ENCODE assay signal across 1 cellular context in the genomic region with DNA sequence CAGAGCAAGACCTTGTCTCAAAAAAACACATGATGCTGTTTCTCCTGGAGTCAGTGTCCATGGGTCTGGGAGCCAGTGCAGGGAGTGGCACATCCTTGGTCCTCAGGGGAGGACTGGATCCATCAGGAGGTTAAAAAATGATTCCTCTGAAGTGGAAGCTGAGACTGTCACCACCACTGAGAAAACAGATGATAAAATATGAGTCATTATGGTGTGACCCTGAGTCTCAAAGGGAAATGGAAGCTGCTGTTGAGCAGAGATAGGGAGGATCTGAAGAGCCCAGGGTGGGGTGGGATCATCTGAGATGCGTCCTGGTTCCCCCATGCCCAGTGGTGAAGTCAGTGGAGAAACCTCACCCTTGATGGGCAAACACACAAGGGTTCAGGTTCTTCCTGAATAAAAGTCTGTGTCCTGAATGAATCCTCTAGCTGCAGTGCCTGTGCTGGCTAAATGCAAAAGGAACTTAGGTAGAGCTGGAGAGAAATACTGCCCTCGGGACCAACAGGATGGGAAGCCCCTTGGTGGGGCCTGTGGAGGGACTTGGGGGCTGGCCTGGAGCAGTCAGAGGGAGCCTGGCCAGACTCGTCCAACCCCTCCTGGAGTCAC.
A peak's percentile ranks its signal among the peaks of the same experiment; 100 is the strongest.
TF ChIP-seq lines count a peak whose summit lies in the region.

No MANE protein-coding gene starts in this region.

TF ChIP-seq in K562, 482 proteins besides CTCF, POLR2A, EP300 and RAD21 (continued from another document and continues in another):
- TF ChIP-seq, protein P1, sequence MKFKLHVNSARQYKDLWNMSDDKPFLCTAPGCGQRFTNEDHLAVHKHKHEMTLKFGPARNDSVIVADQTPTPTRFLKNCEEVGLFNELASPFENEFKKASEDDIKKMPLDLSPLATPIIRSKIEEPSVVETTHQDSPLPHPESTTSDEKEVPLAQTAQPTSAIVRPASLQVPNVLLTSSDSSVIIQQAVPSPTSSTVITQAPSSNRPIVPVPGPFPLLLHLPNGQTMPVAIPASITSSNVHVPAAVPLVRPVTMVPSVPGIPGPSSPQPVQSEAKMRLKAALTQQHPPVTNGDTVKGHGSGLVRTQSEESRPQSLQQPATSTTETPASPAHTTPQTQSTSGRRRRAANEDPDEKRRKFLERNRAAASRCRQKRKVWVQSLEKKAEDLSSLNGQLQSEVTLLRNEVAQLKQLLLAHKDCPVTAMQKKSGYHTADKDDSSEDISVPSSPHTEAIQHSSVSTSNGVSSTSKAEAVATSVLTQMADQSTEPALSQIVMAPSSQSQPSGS (CRISPR knock-in tag; IDR thresholded peaks at IDR 0.05): no peak
- TF ChIP-seq CCAR2 (IDR thresholded peaks at IDR 0.05; ENCODE audit: low read depth, low read length) (no peak), RCOR1 (IDR thresholded peaks at IDR 0.05; ENCODE audit: borderline replicate concordance in 1 of 2, low read depth in 2 of 2, low read length in 2 of 2) (peak; percentile 79 to 95), PHF21A (IDR thresholded peaks at IDR 0.05; ENCODE audit: borderline replicate concordance, low read depth) (no peak), ZNF668 (CRISPR knock-in tag; IDR thresholded peaks at IDR 0.05) (no peak), RBM14 (IDR thresholded peaks at IDR 0.05; ENCODE audit: borderline replicate concordance, insufficient read depth, low read depth, low read length) (no peak), HDGF (IDR thresholded peaks at IDR 0.05) (0 out of 2 replicates have a peak, but pooled peaks have one; percentile 24), JUNB (CRISPR knock-in tag; conservative IDR thresholded peaks at IDR 0.05) (peak; percentile 81; the same call in 1 of the 2 replicates), YY1 (IDR thresholded peaks at IDR 0.05; ENCODE audit: borderline replicate concordance in 1 of 3, control insufficient read depth in 1 of 3, extremely low read depth in 1 of 3, insufficient read depth in 3 of 3, insufficient read length in 1 of 3, insufficient replicate concordance in 2 of 3, low read depth in 1 of 3, low read length in 2 of 3) (peak in 1 of 3 experiments; percentile 51), TAF15 (IDR thresholded peaks at IDR 0.05; ENCODE audit: low read depth, low read length) (no peak), SLC30A9 (CRISPR knock-in tag; IDR thresholded peaks at IDR 0.05) (no peak), ZNF586 (CRISPR knock-in tag; conservative IDR thresholded peaks at IDR 0.05) (no peak), ARID1B (IDR thresholded peaks at IDR 0.05) (peak; percentile 99), ZNF274 (IDR thresholded peaks at IDR 0.05; ENCODE audit: borderline replicate concordance, low read depth, low read length) (no peak), SMARCE1 (IDR thresholded peaks at IDR 0.05) (peak; percentile 100), SMARCB1 (IDR thresholded peaks at IDR 0.05; ENCODE audit: insufficient read length, low read depth) (peak; percentile 51), ZNF253 (CRISPR knock-in tag; conservative IDR thresholded peaks at IDR 0.05) (no peak), NFE2 (IDR thresholded peaks at IDR 0.05; ENCODE audit: low read depth) (peak; percentile 74), ELF2 (CRISPR knock-in tag; IDR thresholded peaks at IDR 0.05) (no peak), SRSF7 (optimal IDR thresholded peaks at IDR 0.05; ENCODE audit: low read depth, low read length) (no peak), SNIP1 (IDR thresholded peaks at IDR 0.05; ENCODE audit: low read depth) (no peak), ZNF184 (CRISPR knock-in tag; IDR thresholded peaks at IDR 0.05) (no peak), RBM22 (IDR thresholded peaks at IDR 0.05; ENCODE audit: low read depth, low read length, poor library complexity, severe bottlenecking) (no peak), ZNF644 (tag; IDR thresholded peaks at IDR 0.05; ENCODE audit: low read depth) (no peak)
- TF ChIP-seq, protein P2, sequence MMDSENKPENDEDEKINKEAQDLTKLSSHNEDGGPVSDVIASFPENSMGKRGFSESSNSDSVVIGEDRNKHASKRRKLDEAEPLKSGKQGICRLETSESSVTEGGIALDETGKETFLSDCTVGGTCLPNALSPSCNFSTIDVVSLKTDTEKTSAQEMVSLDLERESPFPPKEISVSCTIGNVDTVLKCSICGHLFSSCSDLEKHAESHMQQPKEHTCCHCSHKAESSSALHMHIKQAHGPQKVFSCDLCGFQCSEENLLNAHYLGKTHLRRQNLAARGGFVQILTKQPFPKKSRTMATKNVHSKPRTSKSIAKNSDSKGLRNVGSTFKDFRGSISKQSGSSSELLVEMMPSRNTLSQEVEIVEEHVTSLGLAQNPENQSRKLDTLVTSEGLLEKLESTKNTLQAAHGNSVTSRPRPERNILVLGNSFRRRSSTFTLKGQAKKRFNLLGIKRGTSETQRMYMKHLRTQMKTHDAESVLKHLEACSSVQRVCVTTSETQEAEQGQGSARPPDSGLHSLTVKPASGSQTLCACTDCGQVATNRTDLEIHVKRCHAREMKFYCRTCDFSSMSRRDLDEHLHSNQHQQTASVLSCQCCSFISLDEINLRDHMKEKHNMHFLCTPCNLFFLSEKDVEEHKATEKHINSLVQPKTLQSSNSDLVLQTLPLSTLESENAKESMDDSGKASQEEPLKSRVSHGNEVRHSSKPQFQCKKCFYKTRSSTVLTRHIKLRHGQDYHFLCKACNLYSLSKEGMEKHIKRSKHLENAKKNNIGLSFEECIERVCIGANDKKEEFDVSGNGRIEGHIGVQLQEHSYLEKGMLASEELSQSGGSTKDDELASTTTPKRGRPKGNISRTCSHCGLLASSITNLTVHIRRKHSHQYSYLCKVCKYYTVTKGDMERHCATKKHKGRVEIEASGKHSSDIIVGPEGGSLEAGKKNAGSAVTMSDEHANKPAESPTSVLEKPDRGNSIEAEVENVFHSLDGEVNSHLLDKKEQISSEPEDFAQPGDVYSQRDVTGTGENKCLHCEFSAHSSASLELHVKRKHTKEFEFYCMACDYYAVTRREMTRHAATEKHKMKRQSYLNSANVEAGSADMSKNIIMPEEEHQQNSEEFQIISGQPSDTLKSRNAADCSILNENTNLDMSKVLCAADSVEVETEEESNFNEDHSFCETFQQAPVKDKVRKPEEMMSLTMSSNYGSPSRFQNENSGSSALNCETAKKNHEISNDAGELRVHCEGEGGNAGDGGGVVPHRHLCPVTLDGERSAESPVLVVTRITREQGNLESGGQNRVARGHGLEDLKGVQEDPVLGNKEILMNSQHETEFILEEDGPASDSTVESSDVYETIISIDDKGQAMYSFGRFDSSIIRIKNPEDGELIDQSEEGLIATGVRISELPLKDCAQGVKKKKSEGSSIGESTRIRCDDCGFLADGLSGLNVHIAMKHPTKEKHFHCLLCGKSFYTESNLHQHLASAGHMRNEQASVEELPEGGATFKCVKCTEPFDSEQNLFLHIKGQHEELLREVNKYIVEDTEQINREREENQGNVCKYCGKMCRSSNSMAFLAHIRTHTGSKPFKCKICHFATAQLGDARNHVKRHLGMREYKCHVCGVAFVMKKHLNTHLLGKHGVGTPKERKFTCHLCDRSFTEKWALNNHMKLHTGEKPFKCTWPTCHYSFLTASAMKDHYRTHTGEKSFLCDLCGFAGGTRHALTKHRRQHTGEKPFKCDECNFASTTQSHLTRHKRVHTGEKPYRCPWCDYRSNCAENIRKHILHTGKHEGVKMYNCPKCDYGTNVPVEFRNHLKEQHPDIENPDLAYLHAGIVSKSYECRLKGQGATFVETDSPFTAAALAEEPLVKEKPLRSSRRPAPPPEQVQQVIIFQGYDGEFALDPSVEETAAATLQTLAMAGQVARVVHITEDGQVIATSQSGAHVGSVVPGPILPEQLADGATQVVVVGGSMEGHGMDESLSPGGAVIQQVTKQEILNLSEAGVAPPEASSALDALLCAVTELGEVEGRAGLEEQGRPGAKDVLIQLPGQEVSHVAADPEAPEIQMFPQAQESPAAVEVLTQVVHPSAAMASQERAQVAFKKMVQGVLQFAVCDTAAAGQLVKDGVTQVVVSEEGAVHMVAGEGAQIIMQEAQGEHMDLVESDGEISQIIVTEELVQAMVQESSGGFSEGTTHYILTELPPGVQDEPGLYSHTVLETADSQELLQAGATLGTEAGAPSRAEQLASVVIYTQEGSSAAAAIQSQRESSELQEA (IDR thresholded peaks at IDR 0.05; ENCODE audit: low read depth): no peak
- TF ChIP-seq, protein P3, sequence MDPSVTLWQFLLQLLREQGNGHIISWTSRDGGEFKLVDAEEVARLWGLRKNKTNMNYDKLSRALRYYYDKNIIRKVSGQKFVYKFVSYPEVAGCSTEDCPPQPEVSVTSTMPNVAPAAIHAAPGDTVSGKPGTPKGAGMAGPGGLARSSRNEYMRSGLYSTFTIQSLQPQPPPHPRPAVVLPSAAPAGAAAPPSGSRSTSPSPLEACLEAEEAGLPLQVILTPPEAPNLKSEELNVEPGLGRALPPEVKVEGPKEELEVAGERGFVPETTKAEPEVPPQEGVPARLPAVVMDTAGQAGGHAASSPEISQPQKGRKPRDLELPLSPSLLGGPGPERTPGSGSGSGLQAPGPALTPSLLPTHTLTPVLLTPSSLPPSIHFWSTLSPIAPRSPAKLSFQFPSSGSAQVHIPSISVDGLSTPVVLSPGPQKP (CRISPR knock-in tag; IDR thresholded peaks at IDR 0.05): no peak
- TF ChIP-seq, protein P4, sequence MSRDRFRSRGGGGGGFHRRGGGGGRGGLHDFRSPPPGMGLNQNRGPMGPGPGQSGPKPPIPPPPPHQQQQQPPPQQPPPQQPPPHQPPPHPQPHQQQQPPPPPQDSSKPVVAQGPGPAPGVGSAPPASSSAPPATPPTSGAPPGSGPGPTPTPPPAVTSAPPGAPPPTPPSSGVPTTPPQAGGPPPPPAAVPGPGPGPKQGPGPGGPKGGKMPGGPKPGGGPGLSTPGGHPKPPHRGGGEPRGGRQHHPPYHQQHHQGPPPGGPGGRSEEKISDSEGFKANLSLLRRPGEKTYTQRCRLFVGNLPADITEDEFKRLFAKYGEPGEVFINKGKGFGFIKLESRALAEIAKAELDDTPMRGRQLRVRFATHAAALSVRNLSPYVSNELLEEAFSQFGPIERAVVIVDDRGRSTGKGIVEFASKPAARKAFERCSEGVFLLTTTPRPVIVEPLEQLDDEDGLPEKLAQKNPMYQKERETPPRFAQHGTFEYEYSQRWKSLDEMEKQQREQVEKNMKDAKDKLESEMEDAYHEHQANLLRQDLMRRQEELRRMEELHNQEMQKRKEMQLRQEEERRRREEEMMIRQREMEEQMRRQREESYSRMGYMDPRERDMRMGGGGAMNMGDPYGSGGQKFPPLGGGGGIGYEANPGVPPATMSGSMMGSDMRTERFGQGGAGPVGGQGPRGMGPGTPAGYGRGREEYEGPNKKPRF (IDR thresholded peaks at IDR 0.05; ENCODE audit: low read depth, low read length): no peak
- TF ChIP-seq, protein P5, sequence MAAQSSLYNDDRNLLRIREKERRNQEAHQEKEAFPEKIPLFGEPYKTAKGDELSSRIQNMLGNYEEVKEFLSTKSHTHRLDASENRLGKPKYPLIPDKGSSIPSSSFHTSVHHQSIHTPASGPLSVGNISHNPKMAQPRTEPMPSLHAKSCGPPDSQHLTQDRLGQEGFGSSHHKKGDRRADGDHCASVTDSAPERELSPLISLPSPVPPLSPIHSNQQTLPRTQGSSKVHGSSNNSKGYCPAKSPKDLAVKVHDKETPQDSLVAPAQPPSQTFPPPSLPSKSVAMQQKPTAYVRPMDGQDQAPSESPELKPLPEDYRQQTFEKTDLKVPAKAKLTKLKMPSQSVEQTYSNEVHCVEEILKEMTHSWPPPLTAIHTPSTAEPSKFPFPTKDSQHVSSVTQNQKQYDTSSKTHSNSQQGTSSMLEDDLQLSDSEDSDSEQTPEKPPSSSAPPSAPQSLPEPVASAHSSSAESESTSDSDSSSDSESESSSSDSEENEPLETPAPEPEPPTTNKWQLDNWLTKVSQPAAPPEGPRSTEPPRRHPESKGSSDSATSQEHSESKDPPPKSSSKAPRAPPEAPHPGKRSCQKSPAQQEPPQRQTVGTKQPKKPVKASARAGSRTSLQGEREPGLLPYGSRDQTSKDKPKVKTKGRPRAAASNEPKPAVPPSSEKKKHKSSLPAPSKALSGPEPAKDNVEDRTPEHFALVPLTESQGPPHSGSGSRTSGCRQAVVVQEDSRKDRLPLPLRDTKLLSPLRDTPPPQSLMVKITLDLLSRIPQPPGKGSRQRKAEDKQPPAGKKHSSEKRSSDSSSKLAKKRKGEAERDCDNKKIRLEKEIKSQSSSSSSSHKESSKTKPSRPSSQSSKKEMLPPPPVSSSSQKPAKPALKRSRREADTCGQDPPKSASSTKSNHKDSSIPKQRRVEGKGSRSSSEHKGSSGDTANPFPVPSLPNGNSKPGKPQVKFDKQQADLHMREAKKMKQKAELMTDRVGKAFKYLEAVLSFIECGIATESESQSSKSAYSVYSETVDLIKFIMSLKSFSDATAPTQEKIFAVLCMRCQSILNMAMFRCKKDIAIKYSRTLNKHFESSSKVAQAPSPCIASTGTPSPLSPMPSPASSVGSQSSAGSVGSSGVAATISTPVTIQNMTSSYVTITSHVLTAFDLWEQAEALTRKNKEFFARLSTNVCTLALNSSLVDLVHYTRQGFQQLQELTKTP (IDR thresholded peaks at IDR 0.05; ENCODE audit: low read depth in 1 of 2, partially characterized antibody in 2 of 2): peak in 1 of 2 experiments; percentile 68
- TF ChIP-seq, protein P6, sequence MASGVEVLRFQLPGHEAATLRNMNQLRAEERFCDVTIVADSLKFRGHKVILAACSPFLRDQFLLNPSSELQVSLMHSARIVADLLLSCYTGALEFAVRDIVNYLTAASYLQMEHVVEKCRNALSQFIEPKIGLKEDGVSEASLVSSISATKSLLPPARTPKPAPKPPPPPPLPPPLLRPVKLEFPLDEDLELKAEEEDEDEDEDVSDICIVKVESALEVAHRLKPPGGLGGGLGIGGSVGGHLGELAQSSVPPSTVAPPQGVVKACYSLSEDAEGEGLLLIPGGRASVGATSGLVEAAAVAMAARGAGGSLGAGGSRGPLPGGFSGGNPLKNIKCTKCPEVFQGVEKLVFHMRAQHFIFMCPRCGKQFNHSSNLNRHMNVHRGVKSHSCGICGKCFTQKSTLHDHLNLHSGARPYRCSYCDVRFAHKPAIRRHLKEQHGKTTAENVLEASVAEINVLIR (CRISPR knock-in tag; IDR thresholded peaks at IDR 0.05): no peak
- TF ChIP-seq, protein P7, sequence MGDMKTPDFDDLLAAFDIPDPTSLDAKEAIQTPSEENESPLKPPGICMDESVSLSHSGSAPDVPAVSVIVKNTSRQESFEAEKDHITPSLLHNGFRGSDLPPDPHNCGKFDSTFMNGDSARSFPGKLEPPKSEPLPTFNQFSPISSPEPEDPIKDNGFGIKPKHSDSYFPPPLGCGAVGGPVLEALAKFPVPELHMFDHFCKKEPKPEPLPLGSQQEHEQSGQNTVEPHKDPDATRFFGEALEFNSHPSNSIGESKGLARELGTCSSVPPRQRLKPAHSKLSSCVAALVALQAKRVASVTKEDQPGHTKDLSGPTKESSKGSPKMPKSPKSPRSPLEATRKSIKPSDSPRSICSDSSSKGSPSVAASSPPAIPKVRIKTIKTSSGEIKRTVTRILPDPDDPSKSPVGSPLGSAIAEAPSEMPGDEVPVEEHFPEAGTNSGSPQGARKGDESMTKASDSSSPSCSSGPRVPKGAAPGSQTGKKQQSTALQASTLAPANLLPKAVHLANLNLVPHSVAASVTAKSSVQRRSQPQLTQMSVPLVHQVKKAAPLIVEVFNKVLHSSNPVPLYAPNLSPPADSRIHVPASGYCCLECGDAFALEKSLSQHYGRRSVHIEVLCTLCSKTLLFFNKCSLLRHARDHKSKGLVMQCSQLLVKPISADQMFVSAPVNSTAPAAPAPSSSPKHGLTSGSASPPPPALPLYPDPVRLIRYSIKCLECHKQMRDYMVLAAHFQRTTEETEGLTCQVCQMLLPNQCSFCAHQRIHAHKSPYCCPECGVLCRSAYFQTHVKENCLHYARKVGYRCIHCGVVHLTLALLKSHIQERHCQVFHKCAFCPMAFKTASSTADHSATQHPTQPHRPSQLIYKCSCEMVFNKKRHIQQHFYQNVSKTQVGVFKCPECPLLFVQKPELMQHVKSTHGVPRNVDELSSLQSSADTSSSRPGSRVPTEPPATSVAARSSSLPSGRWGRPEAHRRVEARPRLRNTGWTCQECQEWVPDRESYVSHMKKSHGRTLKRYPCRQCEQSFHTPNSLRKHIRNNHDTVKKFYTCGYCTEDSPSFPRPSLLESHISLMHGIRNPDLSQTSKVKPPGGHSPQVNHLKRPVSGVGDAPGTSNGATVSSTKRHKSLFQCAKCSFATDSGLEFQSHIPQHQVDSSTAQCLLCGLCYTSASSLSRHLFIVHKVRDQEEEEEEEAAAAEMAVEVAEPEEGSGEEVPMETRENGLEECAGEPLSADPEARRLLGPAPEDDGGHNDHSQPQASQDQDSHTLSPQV (IDR thresholded peaks at IDR 0.05): peak; percentile 78; the same call in 1 of the 2 replicates
